30 cellular contexts compared by ENCODE assay signal in genomic region chr18:49070552-49070951, GRCh38.
"Had no signal": no experiment of that assay in that cellular context is flagged by ENCODE, and none has a peak within 500 bp of the region (broad histone marks: within the 10 kb centered on the region; RNA-seq: fewer than 3 reads in every experiment).

No MANE protein-coding gene starts in this region.

- H3K9ac ChIP-seq: neural progenitor cell, parathyroid adenoma had no signal

- H3K36me3 ChIP-seq: colonic mucosa, esophagus squamous epithelium, heart right ventricle, neural progenitor cell, prostate gland, right atrium auricular region, sigmoid colon, stomach, thyroid gland, vagina had no signal

- DNase-seq: colonic mucosa; effector memory CD4-positive, alpha-beta T cell; erythroblast; esophagus squamous epithelium; foreskin melanocyte; glutamatergic neuron; heart right ventricle; hypothalamus; immature natural killer cell; islet precursor cell; kidney glomerular epithelial cell; left colon; mesenchymal stem cell; midbrain; naive thymus-derived CD4-positive, alpha-beta T cell; sigmoid colon; stimulated activated CD4-positive, alpha-beta T cell treated with anti-CD3 and anti-CD28 coated beads, Interleukin-2, amount 100 ng/mL, for 24 hours; stimulated activated CD4-positive, alpha-beta T cell treated with anti-CD3 and anti-CD28 coated beads, Interleukin-4, amount 100 ng/mL, for 24 hours; stimulated activated naive CD4-positive, alpha-beta T cell treated with Interleukin-2 at 50 U/mL for 16 hours; stomach; thyroid gland; trophoblast cell had no signal

- H3K9me3 Mint-ChIP-seq: dendritic cell treated with granulocyte-macrophage colony-stimulating factor and Interleukin-4, amounts not matched to agents 40 ng/mL and 50 ng/mL, for 4 days; immature natural killer cell; nephron; neural progenitor cell; stimulated activated effector memory CD8-positive, alpha-beta T cell treated with anti-CD3 and anti-CD28 coated beads, Interleukin-12 subunit alpha, Interleukin-12 subunit beta, amount 100 ng/mL, for 72 hours had no signal

- H3K4me1 ChIP-seq: colonic mucosa, neural progenitor cell, parathyroid adenoma, prostate gland, sigmoid colon, vagina had no signal

- H3K36me3 Mint-ChIP-seq: neural progenitor cell; stimulated activated effector memory CD8-positive, alpha-beta T cell treated with anti-CD3 and anti-CD28 coated beads, Interleukin-12 subunit alpha, Interleukin-12 subunit beta, amount 100 ng/mL, for 72 hours had no signal

- H3K27ac ChIP-seq: colonic mucosa, esophagus squamous epithelium, heart right ventricle, neural progenitor cell, parathyroid adenoma, prostate gland, right atrium auricular region, sigmoid colon, stomach, thyroid gland, vagina had no signal

- H3K9me3 ChIP-seq: colonic mucosa, esophagus squamous epithelium, heart right ventricle, prostate gland, right atrium auricular region, sigmoid colon, stomach, thyroid gland, vagina had no signal

- H3K4me3 Mint-ChIP-seq: dendritic cell treated with granulocyte-macrophage colony-stimulating factor and Interleukin-4, amounts not matched to agents 40 ng/mL and 50 ng/mL, for 4 days; immature natural killer cell; naive thymus-derived CD4-positive, alpha-beta T cell; nephron; neural progenitor cell; stimulated activated effector memory CD8-positive, alpha-beta T cell treated with anti-CD3 and anti-CD28 coated beads, Interleukin-12 subunit alpha, Interleukin-12 subunit beta, amount 100 ng/mL, for 72 hours had no signal

- ATAC-seq: heart right ventricle; left colon; naive thymus-derived CD4-positive, alpha-beta T cell had no signal

- H3K27me3 Mint-ChIP-seq: dendritic cell treated with granulocyte-macrophage colony-stimulating factor and Interleukin-4, amounts not matched to agents 40 ng/mL and 50 ng/mL, for 4 days; naive thymus-derived CD4-positive, alpha-beta T cell had no signal

- H3K4me3 ChIP-seq: colonic mucosa, esophagus squamous epithelium, heart right ventricle, neural progenitor cell, prostate gland, right atrium auricular region, sigmoid colon, stomach, thyroid gland, vagina had no signal

- H3K27ac Mint-ChIP-seq: dendritic cell treated with granulocyte-macrophage colony-stimulating factor and Interleukin-4, amounts not matched to agents 40 ng/mL and 50 ng/mL, for 4 days; naive thymus-derived CD4-positive, alpha-beta T cell; nephron; neural progenitor cell; stimulated activated effector memory CD8-positive, alpha-beta T cell treated with anti-CD3 and anti-CD28 coated beads, Interleukin-12 subunit alpha, Interleukin-12 subunit beta, amount 100 ng/mL, for 72 hours had no signal

- H3K27me3 ChIP-seq: colonic mucosa, esophagus squamous epithelium, heart right ventricle, neural progenitor cell, right atrium auricular region, sigmoid colon, stomach, thyroid gland, vagina had no signal
